In genomic region chr5:141476132-141476909, GRCh38 we compare ENCODE assay signal across 8 cellular contexts. TPM values are rescaled to one million over a fixed set of nuclear protein-coding genes. Genes with fewer than 3 reads are reported as not detected.
DNase-seq lines count a peak whose midpoint lies in the region; ATAC-seq, FAIRE-seq and TF ChIP-seq lines count a peak whose summit lies in the region.

No MANE protein-coding gene starts in this region.

- H3K36me3 Mint-ChIP-seq in Calu3 (ENCODE audit: insufficient read depth, unreplicated experiment) = peaks cover 28% of the 10 kb centered on the region

- DNase-seq in Calu3 (peak; percentile 55), myocyte (ENCODE audit: low read depth) (peak; percentile 84), T-helper 9 cell (no peak), frontal cortex (ENCODE audit: low spot score in 2 of 2) (no peak)

- intact Hi-C loops in Calu3 (cut with micrococcal nuclease; ENCODE audit: unreplicated experiment) = loop anchor here (5.0 kb wide), 2 partner anchors 74 to 81 kb away; partner anchors contain the start of gene PCDHGA9

- TSS peak; percentile 76 for BruUV-seq in Calu3 (replicated peaks; lab: Mats Ljungman, UMichigan)

- H3K27me3 Mint-ChIP-seq in Calu3 (ENCODE audit: unreplicated experiment) = no peaks in the 10 kb centered on the region

- H2AFZ ChIP-seq in SU-DHL-6 (ENCODE audit: low read depth, low read length, severe bottlenecking) = no peak overlapping the region

- no peak for FAIRE-seq in frontal cortex (lab: Jason Lieb, UNC)

- H3K4me3 Mint-ChIP-seq in Calu3 (ENCODE audit: low read depth, unreplicated experiment) = peak overlapping the region; percentile 91

- no peaks in the 10 kb centered on the region for H3K9me3 Mint-ChIP-seq in Calu3 (ENCODE audit: low read depth, unreplicated experiment)

- no peaks in the 10 kb centered on the region for H3K9me2 ChIP-seq in SU-DHL-6 (replicated peaks; ENCODE audit: insufficient read depth, low read length)

- no peaks in the 10 kb centered on the region for H3K9me3 ChIP-seq in SU-DHL-6 (ENCODE audit: insufficient read depth, low read length)
- peaks cover 0 to 3% of the 10 kb centered on the region in 2 donors for H3K9me3 ChIP-seq in esophagus (ENCODE audit: control insufficient read depth in 2 of 2, insufficient read depth in 1 of 2, low read depth in 1 of 2, low read length in 1 of 2)

- peaks cover 10% of the 10 kb centered on the region for H3K4me1 Mint-ChIP-seq in Calu3 (ENCODE audit: low read depth, unreplicated experiment)

- H3K27me3 ChIP-seq in SU-DHL-6 (ENCODE audit: low read length) = no peaks in the 10 kb centered on the region
- H3K27me3 ChIP-seq in esophagus (ENCODE audit: control insufficient read depth in 1 of 2, insufficient read depth in 2 of 2, low read length in 2 of 2) = no peaks in the 10 kb centered on the region

- peak overlapping the region; percentile 72 for H3K4me2 ChIP-seq in SU-DHL-6 (ENCODE audit: low read depth, low read length, poor library complexity, severe bottlenecking)

- H3K4me1 ChIP-seq in esophagus (ENCODE audit: control insufficient read depth in 2 of 2, insufficient read depth in 2 of 2, low read length in 1 of 2) = peaks cover 11 to 14% of the 10 kb centered on the region in 2 donors

- CTCF ChIA-PET in Calu3 (lab: Charles Lee) = interaction anchor here (0.5 to 2.2 kb wide), 11 partner anchors 21 to 690 kb away, joined by 3 to 27 read pairs (median 5); partner anchors contain the start of genes PCDHA1, PCDHB14, PCDHGA9 and PCDHGB7

- peaks cover 5% of the 10 kb centered on the region; the same call in 1 of the 2 replicates for H3F3A ChIP-seq in SU-DHL-6 (ENCODE audit: insufficient read depth)

- H3K27ac Mint-ChIP-seq in Calu3 (ENCODE audit: unreplicated experiment) = peak overlapping the region; percentile 80

- no peaks in the 10 kb centered on the region for H4K20me1 ChIP-seq in SU-DHL-6 (ENCODE audit: low read depth, low read length)

- H3K36me3 ChIP-seq in SU-DHL-6 (ENCODE audit: low read length) (no peaks in the 10 kb centered on the region), esophagus (ENCODE audit: control insufficient read depth in 2 of 2, insufficient read depth in 2 of 2, low read length in 1 of 2) (no peaks in the 10 kb centered on the region)

- H3K9ac ChIP-seq in SU-DHL-6 (ENCODE audit: low read length) = peak overlapping the region; percentile 70

- TF ChIP-seq CTCF in Calu3 (IDR thresholded peaks at IDR 0.05; ENCODE audit: unreplicated experiment) = no peak
- TF ChIP-seq CTCF in SU-DHL-6 (IDR thresholded peaks at IDR 0.05; ENCODE audit: insufficient read depth, low read length, poor library complexity, severe bottlenecking) = no peak

- peak; percentile 38 for ATAC-seq in GM19395 (IDR thresholded peaks at IDR 0.05; ENCODE audit: unreplicated experiment)
- peak; percentile 1 for ATAC-seq in HG03565 (IDR thresholded peaks at IDR 0.05; ENCODE audit: unreplicated experiment)

- 1 to 2% methylated on average over 58 of the region's 58 CpGs for WGBS in esophagus, 2 donors

- H3K4me3 ChIP-seq in SU-DHL-6 (ENCODE audit: insufficient read depth, low read length, poor library complexity, severe bottlenecking) (peak overlapping the region; percentile 54), esophagus (ENCODE audit: low read depth in 1 of 2, low read length in 2 of 2) (peak overlapping the region; percentile 62 to 82)

- H3K27ac ChIP-seq in SU-DHL-6 (ENCODE audit: low read depth, low read length) (peak overlapping the region; percentile 61), esophagus (ENCODE audit: low read depth in 2 of 2, low read length in 1 of 2) (peak overlapping the region; percentile 85 to 92)

- H3K79me2 ChIP-seq in SU-DHL-6 (ENCODE audit: insufficient read depth, low read length) = peaks cover 55% of the 10 kb centered on the region

RNA-seq across cellular contexts. Expression of gene PCDHGC3, which starts 0.6 kb away (rescaled TPM):
- total RNA-seq in Calu3 (2022) (49.4 and 73.0 TPM in 2 replicates), myocyte (137 and 170 TPM in 2 replicates), frontal cortex (20.8 TPM)
- polyA plus RNA-seq in esophagus = 10 to 100 TPM; 25.8 to 32.1 TPM
- 95.7 TPM for polyA plus RNA-seq in myocyte (2012)

RNA-seq across cellular contexts. Expression of gene PCDHGC4, which starts 8.5 kb away (rescaled TPM):
- total RNA-seq in Calu3 (2022) = 1.2 and 2.2 TPM in 2 replicates
- polyA plus RNA-seq in esophagus = under 1 TPM; 0.05 to 0.45 TPM
- 2.0 and 3.6 TPM in 2 replicates for total RNA-seq in myocyte
- polyA plus RNA-seq in myocyte (2012) = 0.82 TPM
- 65.2 TPM for total RNA-seq in frontal cortex

RNA-seq across cellular contexts. Expression of gene PCDHGC5, which starts 12.6 kb away (rescaled TPM):
- total RNA-seq in Calu3 (2022) = 1.5 and 2.1 TPM in 2 replicates
- under 1 TPM; 0.05 to 0.43 TPM for polyA plus RNA-seq in esophagus
- total RNA-seq in myocyte = 2.0 and 2.6 TPM in 2 replicates
- polyA plus RNA-seq in myocyte (2012) = 2.8 TPM
- total RNA-seq in frontal cortex = 4.9 TPM

RNA-seq across cellular contexts. Expression of gene PCDHGA12, which starts 46.0 kb away (rescaled TPM):
- total RNA-seq in Calu3 (2022) = 2.1 and 2.9 TPM in 2 replicates
- polyA plus RNA-seq in esophagus = under 1 TPM; 0.34 to 0.65 TPM
- 4.3 and 4.6 TPM in 2 replicates for total RNA-seq in myocyte
- polyA plus RNA-seq in myocyte (2012) = 5.5 TPM
- 3.7 TPM for total RNA-seq in frontal cortex

RNA-seq across cellular contexts. Expression of gene PCDHGA11, which starts 55.5 kb away (rescaled TPM):
- total RNA-seq in Calu3 (2022) = 2.3 and 2.8 TPM in 2 replicates
- under 1 TPM; 0.44 to 0.75 TPM for polyA plus RNA-seq in esophagus
- 2.0 and 2.1 TPM in 2 replicates for total RNA-seq in myocyte
- 0.33 TPM for polyA plus RNA-seq in myocyte (2012)
- total RNA-seq in frontal cortex = 10.6 TPM

Comparison
In these comparisons a context has a peak if more than half of its experiments do, and no peak if none do; other contexts are left out.
1. DNase-seq: peak in Calu3 (single experiment) and myocyte (single experiment); none in T-helper 9 cell (single experiment) and frontal cortex (0 of 2).
2. RNA of gene PCDHGC4, which starts 8.5 kb away (total RNA-seq): 65.2 TPM in frontal cortex (single experiment); 2.0 to 3.6 TPM in myocyte and 1.2 to 2.2 TPM in Calu3; every median in the first group is over 10 times any median in the second.